In the genomic region with DNA sequence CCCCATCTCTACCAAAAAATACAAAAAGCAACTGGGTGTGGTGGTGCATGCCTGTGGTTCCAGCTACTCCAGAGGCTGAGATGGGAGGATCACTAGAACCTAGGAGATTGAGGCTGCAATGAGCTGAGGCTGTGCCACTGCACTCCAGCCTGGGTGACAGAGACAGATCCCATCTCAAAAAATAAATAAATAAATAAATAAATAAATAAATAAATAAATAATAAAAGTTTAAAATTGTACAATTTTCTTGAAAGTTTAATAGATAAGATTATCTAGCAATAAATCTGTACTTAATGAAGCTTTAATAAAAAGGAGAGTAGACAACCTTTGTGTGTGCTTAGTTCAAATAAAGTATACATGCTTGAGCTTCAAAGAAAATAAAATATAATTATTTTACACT, we compare ENCODE assay signal across 8 cellular contexts.
"Had no signal": no experiment of that assay in that cellular context is flagged by ENCODE, and none has a peak within 500 bp of the region (broad histone marks: within the 10 kb centered on the region; RNA-seq: fewer than 3 reads in every experiment).

No MANE protein-coding gene starts in this region.

- H3K4me3 ChIP-seq: K562 had no signal

- ATAC-seq: HepG2, K562 had no signal

- DNase-seq: IMR-90, KBM-7, KG1 had no signal

- FAIRE-seq: HepG2, HTR-8/SVneo, K562 had no signal

- H3K4me2 ChIP-seq: KMS-11 had no signal

- H3K27ac ChIP-seq: HL-60, KMS-11 had no signal
